Comparison of ENCODE assay signal across 2 cellular contexts in the genomic region with DNA sequence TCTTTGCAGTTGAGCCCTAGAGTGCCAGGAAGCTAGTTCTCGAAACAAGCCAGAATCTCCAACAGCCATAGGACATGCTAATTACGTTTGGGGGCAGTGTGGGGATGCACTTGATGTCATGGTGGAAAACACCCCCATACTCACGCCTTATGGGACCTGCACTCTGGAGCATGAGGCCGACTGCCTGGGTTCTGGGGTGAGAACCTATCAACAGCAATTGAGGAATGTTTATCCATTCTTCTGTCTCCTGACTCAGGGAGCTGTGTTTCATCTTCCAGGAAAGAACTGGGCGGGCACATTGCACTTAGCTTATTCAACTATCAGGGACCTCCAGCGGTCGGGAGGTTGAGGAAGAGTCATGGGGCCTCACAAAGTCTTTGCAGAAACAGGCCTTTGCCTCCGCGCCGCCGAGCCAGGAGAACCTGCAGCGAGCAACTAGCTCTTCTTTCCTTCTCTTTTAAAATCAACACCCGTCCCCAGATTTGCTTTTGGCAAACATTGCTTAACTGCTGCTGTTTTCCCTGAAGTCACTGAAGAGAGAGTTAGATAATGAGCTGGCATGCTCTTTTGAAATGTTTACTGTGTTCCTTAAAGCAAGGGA.
A peak's percentile ranks its signal among the peaks of the same experiment; 100 is the strongest.
TF ChIP-seq lines count a peak whose summit lies in the region.

No MANE protein-coding gene starts in this region.

TF ChIP-seq in GM23338, 12 proteins besides CTCF, POLR2A, EP300 and RAD21 (continued from another document):
- TF ChIP-seq, protein P1, sequence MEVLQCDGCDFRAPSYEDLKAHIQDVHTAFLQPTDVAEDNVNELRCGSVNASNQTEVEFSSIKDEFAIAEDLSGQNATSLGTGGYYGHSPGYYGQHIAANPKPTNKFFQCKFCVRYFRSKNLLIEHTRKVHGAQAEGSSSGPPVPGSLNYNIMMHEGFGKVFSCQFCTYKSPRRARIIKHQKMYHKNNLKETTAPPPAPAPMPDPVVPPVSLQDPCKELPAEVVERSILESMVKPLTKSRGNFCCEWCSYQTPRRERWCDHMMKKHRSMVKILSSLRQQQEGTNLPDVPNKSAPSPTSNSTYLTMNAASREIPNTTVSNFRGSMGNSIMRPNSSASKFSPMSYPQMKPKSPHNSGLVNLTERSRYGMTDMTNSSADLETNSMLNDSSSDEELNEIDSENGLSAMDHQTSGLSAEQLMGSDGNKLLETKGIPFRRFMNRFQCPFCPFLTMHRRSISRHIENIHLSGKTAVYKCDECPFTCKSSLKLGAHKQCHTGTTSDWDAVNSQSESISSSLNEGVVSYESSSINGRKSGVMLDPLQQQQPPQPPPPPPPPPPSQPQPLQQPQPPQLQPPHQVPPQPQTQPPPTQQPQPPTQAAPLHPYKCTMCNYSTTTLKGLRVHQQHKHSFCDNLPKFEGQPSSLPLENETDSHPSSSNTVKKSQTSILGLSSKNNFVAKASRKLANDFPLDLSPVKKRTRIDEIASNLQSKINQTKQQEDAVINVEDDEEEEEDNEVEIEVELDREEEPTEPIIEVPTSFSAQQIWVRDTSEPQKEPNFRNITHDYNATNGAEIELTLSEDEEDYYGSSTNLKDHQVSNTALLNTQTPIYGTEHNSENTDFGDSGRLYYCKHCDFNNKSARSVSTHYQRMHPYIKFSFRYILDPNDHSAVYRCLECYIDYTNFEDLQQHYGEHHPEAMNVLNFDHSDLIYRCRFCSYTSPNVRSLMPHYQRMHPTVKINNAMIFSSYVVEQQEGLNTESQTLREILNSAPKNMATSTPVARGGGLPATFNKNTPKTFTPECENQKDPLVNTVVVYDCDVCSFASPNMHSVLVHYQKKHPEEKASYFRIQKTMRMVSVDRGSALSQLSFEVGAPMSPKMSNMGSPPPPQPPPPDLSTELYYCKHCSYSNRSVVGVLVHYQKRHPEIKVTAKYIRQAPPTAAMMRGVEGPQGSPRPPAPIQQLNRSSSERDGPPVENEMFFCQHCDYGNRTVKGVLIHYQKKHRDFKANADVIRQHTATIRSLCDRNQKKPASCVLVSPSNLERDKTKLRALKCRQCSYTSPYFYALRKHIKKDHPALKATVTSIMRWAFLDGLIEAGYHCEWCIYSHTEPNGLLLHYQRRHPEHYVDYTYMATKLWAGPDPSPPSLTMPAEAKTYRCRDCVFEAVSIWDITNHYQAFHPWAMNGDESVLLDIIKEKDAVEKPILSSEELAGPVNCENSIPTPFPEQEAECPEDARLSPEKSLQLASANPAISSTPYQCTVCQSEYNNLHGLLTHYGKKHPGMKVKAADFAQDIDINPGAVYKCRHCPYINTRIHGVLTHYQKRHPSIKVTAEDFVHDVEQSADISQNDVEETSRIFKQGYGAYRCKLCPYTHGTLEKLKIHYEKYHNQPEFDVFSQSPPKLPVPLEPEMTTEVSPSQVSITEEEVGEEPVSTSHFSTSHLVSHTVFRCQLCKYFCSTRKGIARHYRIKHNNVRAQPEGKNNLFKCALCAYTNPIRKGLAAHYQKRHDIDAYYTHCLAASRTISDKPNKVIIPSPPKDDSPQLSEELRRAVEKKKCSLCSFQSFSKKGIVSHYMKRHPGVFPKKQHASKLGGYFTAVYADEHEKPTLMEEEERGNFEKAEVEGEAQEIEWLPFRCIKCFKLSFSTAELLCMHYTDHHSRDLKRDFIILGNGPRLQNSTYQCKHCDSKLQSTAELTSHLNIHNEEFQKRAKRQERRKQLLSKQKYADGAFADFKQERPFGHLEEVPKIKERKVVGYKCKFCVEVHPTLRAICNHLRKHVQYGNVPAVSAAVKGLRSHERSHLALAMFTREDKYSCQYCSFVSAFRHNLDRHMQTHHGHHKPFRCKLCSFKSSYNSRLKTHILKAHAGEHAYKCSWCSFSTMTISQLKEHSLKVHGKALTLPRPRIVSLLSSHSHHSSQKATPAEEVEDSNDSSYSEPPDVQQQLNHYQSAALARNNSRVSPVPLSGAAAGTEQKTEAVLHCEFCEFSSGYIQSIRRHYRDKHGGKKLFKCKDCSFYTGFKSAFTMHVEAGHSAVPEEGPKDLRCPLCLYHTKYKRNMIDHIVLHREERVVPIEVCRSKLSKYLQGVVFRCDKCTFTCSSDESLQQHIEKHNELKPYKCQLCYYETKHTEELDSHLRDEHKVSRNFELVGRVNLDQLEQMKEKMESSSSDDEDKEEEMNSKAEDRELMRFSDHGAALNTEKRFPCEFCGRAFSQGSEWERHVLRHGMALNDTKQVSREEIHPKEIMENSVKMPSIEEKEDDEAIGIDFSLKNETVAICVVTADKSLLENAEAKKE (CRISPR knock-in tag; IDR thresholded peaks at IDR 0.05) = no peak
- TF ChIP-seq, protein P2, sequence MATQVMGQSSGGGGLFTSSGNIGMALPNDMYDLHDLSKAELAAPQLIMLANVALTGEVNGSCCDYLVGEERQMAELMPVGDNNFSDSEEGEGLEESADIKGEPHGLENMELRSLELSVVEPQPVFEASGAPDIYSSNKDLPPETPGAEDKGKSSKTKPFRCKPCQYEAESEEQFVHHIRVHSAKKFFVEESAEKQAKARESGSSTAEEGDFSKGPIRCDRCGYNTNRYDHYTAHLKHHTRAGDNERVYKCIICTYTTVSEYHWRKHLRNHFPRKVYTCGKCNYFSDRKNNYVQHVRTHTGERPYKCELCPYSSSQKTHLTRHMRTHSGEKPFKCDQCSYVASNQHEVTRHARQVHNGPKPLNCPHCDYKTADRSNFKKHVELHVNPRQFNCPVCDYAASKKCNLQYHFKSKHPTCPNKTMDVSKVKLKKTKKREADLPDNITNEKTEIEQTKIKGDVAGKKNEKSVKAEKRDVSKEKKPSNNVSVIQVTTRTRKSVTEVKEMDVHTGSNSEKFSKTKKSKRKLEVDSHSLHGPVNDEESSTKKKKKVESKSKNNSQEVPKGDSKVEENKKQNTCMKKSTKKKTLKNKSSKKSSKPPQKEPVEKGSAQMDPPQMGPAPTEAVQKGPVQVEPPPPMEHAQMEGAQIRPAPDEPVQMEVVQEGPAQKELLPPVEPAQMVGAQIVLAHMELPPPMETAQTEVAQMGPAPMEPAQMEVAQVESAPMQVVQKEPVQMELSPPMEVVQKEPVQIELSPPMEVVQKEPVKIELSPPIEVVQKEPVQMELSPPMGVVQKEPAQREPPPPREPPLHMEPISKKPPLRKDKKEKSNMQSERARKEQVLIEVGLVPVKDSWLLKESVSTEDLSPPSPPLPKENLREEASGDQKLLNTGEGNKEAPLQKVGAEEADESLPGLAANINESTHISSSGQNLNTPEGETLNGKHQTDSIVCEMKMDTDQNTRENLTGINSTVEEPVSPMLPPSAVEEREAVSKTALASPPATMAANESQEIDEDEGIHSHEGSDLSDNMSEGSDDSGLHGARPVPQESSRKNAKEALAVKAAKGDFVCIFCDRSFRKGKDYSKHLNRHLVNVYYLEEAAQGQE (IDR thresholded peaks at IDR 0.05; ENCODE audit: unreplicated experiment) = no peak
- TF ChIP-seq ZNF114 (CRISPR knock-in tag; IDR thresholded peaks at IDR 0.05) = no peak
- TF ChIP-seq EZH2phosphoT487 (IDR thresholded peaks at IDR 0.05; ENCODE audit: unreplicated experiment) = no peak
- no peak for TF ChIP-seq NANOG (IDR thresholded peaks at IDR 0.05; ENCODE audit: borderline replicate concordance)

TF ChIP-seq in HepG2, 621 proteins besides CTCF, POLR2A, EP300 and RAD21 (continued from another document and continues in another):
- no peak for TF ChIP-seq NFE2L1 (CRISPR knock-in tag; IDR thresholded peaks at IDR 0.05; ENCODE audit: borderline replicate concordance)
- TF ChIP-seq ZNF251 (CRISPR knock-in tag; IDR thresholded peaks at IDR 0.05) = no peak
- TF ChIP-seq, protein P3, sequence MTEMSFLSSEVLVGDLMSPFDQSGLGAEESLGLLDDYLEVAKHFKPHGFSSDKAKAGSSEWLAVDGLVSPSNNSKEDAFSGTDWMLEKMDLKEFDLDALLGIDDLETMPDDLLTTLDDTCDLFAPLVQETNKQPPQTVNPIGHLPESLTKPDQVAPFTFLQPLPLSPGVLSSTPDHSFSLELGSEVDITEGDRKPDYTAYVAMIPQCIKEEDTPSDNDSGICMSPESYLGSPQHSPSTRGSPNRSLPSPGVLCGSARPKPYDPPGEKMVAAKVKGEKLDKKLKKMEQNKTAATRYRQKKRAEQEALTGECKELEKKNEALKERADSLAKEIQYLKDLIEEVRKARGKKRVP (CRISPR knock-in tag; IDR thresholded peaks at IDR 0.05) = 0 out of 4 replicates have a peak, but pooled peaks of 1 of the 2 experiments have one; percentile 61
- TF ChIP-seq, protein P4, sequence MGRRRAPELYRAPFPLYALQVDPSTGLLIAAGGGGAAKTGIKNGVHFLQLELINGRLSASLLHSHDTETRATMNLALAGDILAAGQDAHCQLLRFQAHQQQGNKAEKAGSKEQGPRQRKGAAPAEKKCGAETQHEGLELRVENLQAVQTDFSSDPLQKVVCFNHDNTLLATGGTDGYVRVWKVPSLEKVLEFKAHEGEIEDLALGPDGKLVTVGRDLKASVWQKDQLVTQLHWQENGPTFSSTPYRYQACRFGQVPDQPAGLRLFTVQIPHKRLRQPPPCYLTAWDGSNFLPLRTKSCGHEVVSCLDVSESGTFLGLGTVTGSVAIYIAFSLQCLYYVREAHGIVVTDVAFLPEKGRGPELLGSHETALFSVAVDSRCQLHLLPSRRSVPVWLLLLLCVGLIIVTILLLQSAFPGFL (CRISPR knock-in tag; IDR thresholded peaks at IDR 0.05) = no peak
- no peak for TF ChIP-seq SP1 (IDR thresholded peaks at IDR 0.05)
- TF ChIP-seq SP1 (CRISPR knock-in tag; IDR thresholded peaks at IDR 0.05) = no peak
- TF ChIP-seq MXI1 (IDR thresholded peaks at IDR 0.05; ENCODE audit: borderline replicate concordance, low read depth, low read length) = no peak
- TF ChIP-seq GATAD1 (CRISPR knock-in tag; IDR thresholded peaks at IDR 0.05) = no peak
- peak; percentile 82 for TF ChIP-seq RARA (CRISPR knock-in tag; IDR thresholded peaks at IDR 0.05)
- peak; percentile 94 for TF ChIP-seq FOXO1 (CRISPR knock-in tag; IDR thresholded peaks at IDR 0.05)
- no peak; the same call in 1 of the 2 replicates for TF ChIP-seq YEATS2 (CRISPR knock-in tag; IDR thresholded peaks at IDR 0.05; ENCODE audit: borderline replicate concordance)
- TF ChIP-seq, protein P5, sequence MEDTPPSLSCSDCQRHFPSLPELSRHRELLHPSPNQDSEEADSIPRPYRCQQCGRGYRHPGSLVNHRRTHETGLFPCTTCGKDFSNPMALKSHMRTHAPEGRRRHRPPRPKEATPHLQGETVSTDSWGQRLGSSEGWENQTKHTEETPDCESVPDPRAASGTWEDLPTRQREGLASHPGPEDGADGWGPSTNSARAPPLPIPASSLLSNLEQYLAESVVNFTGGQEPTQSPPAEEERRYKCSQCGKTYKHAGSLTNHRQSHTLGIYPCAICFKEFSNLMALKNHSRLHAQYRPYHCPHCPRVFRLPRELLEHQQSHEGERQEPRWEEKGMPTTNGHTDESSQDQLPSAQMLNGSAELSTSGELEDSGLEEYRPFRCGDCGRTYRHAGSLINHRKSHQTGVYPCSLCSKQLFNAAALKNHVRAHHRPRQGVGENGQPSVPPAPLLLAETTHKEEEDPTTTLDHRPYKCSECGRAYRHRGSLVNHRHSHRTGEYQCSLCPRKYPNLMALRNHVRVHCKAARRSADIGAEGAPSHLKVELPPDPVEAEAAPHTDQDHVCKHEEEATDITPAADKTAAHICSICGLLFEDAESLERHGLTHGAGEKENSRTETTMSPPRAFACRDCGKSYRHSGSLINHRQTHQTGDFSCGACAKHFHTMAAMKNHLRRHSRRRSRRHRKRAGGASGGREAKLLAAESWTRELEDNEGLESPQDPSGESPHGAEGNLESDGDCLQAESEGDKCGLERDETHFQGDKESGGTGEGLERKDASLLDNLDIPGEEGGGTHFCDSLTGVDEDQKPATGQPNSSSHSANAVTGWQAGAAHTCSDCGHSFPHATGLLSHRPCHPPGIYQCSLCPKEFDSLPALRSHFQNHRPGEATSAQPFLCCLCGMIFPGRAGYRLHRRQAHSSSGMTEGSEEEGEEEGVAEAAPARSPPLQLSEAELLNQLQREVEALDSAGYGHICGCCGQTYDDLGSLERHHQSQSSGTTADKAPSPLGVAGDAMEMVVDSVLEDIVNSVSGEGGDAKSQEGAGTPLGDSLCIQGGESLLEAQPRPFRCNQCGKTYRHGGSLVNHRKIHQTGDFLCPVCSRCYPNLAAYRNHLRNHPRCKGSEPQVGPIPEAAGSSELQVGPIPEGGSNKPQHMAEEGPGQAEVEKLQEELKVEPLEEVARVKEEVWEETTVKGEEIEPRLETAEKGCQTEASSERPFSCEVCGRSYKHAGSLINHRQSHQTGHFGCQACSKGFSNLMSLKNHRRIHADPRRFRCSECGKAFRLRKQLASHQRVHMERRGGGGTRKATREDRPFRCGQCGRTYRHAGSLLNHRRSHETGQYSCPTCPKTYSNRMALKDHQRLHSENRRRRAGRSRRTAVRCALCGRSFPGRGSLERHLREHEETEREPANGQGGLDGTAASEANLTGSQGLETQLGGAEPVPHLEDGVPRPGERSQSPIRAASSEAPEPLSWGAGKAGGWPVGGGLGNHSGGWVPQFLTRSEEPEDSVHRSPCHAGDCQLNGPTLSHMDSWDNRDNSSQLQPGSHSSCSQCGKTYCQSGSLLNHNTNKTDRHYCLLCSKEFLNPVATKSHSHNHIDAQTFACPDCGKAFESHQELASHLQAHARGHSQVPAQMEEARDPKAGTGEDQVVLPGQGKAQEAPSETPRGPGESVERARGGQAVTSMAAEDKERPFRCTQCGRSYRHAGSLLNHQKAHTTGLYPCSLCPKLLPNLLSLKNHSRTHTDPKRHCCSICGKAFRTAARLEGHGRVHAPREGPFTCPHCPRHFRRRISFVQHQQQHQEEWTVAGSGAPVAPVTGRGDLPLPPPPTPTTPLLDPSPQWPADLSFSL (CRISPR knock-in tag; IDR thresholded peaks at IDR 0.05) = no peak
- TF ChIP-seq ZNF792 (CRISPR knock-in tag; IDR thresholded peaks at IDR 0.05) = no peak; the same call in 1 of the 2 replicates
- no peak for TF ChIP-seq ZBTB7B (CRISPR knock-in tag; IDR thresholded peaks at IDR 0.05)
- TF ChIP-seq, protein P6, sequence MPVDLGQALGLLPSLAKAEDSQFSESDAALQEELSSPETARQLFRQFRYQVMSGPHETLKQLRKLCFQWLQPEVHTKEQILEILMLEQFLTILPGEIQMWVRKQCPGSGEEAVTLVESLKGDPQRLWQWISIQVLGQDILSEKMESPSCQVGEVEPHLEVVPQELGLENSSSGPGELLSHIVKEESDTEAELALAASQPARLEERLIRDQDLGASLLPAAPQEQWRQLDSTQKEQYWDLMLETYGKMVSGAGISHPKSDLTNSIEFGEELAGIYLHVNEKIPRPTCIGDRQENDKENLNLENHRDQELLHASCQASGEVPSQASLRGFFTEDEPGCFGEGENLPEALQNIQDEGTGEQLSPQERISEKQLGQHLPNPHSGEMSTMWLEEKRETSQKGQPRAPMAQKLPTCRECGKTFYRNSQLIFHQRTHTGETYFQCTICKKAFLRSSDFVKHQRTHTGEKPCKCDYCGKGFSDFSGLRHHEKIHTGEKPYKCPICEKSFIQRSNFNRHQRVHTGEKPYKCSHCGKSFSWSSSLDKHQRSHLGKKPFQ (CRISPR knock-in tag; IDR thresholded peaks at IDR 0.05; ENCODE audit: insufficient replicate concordance) = no peak
- 0 out of 2 replicates have a peak, but pooled peaks have one; percentile 29 for TF ChIP-seq ZNF761 (CRISPR knock-in tag; conservative IDR thresholded peaks at IDR 0.05)
- no peak for TF ChIP-seq KAT2B (IDR thresholded peaks at IDR 0.05; ENCODE audit: borderline replicate concordance, low read depth, low read length)
